Comparison of ENCODE assay signal across 29 cellular contexts in genomic region chr3:87247086-87247781, GRCh38. TPM values are rescaled to one million over a fixed set of nuclear protein-coding genes. Genes with fewer than 3 reads are reported as not detected.
DNase-seq lines count a peak whose midpoint lies in the region; ATAC-seq, FAIRE-seq and TF ChIP-seq lines count a peak whose summit lies in the region.
"Had no signal": no experiment of that assay in that cellular context is flagged by ENCODE, and none has a peak within 500 bp of the region (broad histone marks: within the 10 kb centered on the region; RNA-seq: fewer than 3 reads in every experiment).

No MANE protein-coding gene starts in this region.

- TSS peak; percentile 29 for BruUV-seq in Panc1 (replicated peaks; lab: Mats Ljungman, UMichigan)

- H3K9me3 ChIP-seq in Panc1 (ENCODE audit: control insufficient read depth, insufficient read depth, low read depth, low read length) (no peaks in the 10 kb centered on the region), tibial nerve (no peaks in the 10 kb centered on the region)
- H3K9me3 ChIP-seq: BLaER1 treated with 17β-estradiol and CSF1 and Interleukin-3, amounts not matched to agents 10 nM and 100 nM; left ventricle myocardium inferior had no signal

- H3K9me3 Mint-ChIP-seq in activated CD4-positive, alpha-beta T cell treated with anti-CD3 and anti-CD28 coated beads, Interleukin-2, amount 10 ng/mL, durations not matched to agents 24 days and 14 days: no peaks in the 10 kb centered on the region
- no peaks in the 10 kb centered on the region for H3K9me3 Mint-ChIP-seq in endothelial cell (ENCODE audit: unreplicated experiment)
- H3K9me3 Mint-ChIP-seq: activated B cell treated with CpG ODN at 0.5 μM for 24 hours; activated naive CD4-positive, alpha-beta T cell treated with anti-CD3 and anti-CD28 coated beads, Interleukin-2, amount 50 U/mL, for 72 hours; naive B cell had no signal

- POLR2A ChIA-PET in Panc1 (lab: Charles Lee): no interaction called here

- 79 to 81% methylated on average over 4 of the region's 4 CpGs for WGBS in tibial nerve, 2 donors

- no peak for DNase-seq in activated CD4-positive, alpha-beta T cell treated with anti-CD3 and anti-CD28 coated beads, Interleukin-2, amount 10 ng/mL, durations not matched to agents 24 days and 14 days
- no peak for DNase-seq in activated CD4-positive, alpha-beta T cell treated with anti-CD3 and anti-CD28 coated beads, Interleukin-2, amount 50 U/mL, for 4 hours
- no peak for DNase-seq in GM12891 (ENCODE audit: insufficient read length, low spot score)
- no peak for DNase-seq in Panc1 (ENCODE audit: low read depth, low spot score)
- DNase-seq in iris pigment epithelial cell (ENCODE audit: low read depth): peak; percentile 45
- DNase-seq in NCI-H446 (lab: John Stamatoyannopoulos, UW): no peak
- no peak for DNase-seq in tibial nerve (ENCODE audit: low spot score in 2 of 2)
- DNase-seq in endothelial cell (ENCODE audit: low spot score): no peak
- DNase-seq: ACHN; activated B cell treated with CpG ODN at 0.5 μM for 24 hours; dorsolateral prefrontal cortex; left ventricle myocardium inferior; naive B cell; NCI-H1694; NCI-H82; SIG-M5; stimulated activated CD8-positive, alpha-beta memory T cell treated with anti-CD3 and anti-CD28 coated beads, Interleukin-4, amount 100 ng/mL, for 48 hours had no signal

- FAIRE-seq in GM12891 (lab: Jason Lieb, UNC): peak; percentile 20
- FAIRE-seq: astrocyte, endothelial cell of umbilical vein, K562 had no signal

- intact Hi-C loops in activated CD4-positive, alpha-beta T cell treated with anti-CD3 and anti-CD28 coated beads, Interleukin-2, amount 10 ng/mL, durations not matched to agents 24 days and 14 days (cut with micrococcal nuclease): no loop called here
- intact Hi-C loops in Panc1 (cut with micrococcal nuclease; ENCODE audit: unreplicated experiment): no loop called here

- peak overlapping the region; percentile 16 for H3K27ac Mint-ChIP-seq in activated CD4-positive, alpha-beta T cell treated with anti-CD3 and anti-CD28 coated beads, Interleukin-2, amount 10 ng/mL, durations not matched to agents 24 days and 14 days
- no peak overlapping the region for H3K27ac Mint-ChIP-seq in endothelial cell (ENCODE audit: unreplicated experiment)
- H3K27ac Mint-ChIP-seq: activated B cell treated with CpG ODN at 0.5 μM for 24 hours had no signal

- no peak for ATAC-seq in Panc1
- ATAC-seq: GM12878, K562 had no signal

- H3K4me1 Mint-ChIP-seq in activated CD4-positive, alpha-beta T cell treated with anti-CD3 and anti-CD28 coated beads, Interleukin-2, amount 10 ng/mL, durations not matched to agents 24 days and 14 days: peaks cover 7% of the 10 kb centered on the region
- H3K4me1 Mint-ChIP-seq in endothelial cell (ENCODE audit: unreplicated experiment): no peaks in the 10 kb centered on the region

- H3K4me3 ChIP-seq in Panc1 (ENCODE audit: low read depth in 2 of 2, low read length in 2 of 2) (no peak overlapping the region), tibial nerve (no peak overlapping the region)
- H3K4me3 ChIP-seq: BLaER1 treated with 17β-estradiol and CSF1 and Interleukin-3, amounts not matched to agents 10 nM and 100 nM; dorsolateral prefrontal cortex; GM12878; K562; left ventricle myocardium inferior had no signal

- TF ChIP-seq CTCF in Panc1 (IDR thresholded peaks at IDR 0.05) (no peak), tibial nerve (IDR thresholded peaks at IDR 0.05) (no peak), endothelial cell (IDR thresholded peaks at IDR 0.05; ENCODE audit: unreplicated experiment) (no peak)

- no peak for TF ChIP-seq EP300 in tibial nerve (IDR thresholded peaks at IDR 0.05)

- H3K27me3 ChIP-seq in Panc1 (ENCODE audit: control insufficient read depth, insufficient read depth, low read length) (no peaks in the 10 kb centered on the region), tibial nerve (no peaks in the 10 kb centered on the region)
- H3K27me3 ChIP-seq: BLaER1 treated with 17β-estradiol and CSF1 and Interleukin-3, amounts not matched to agents 10 nM and 100 nM; dorsolateral prefrontal cortex had no signal

- in situ Hi-C loops in Panc1 (cut with HindIII; ENCODE audit: low pct_unique_long_range_greater_than_20kb, low sequenced_read_pairs): no loop called here

- H3K27me3 Mint-ChIP-seq in activated CD4-positive, alpha-beta T cell treated with anti-CD3 and anti-CD28 coated beads, Interleukin-2, amount 10 ng/mL, durations not matched to agents 24 days and 14 days: no peaks in the 10 kb centered on the region
- H3K27me3 Mint-ChIP-seq in endothelial cell (ENCODE audit: unreplicated experiment): peaks cover 1% of the 10 kb centered on the region
- H3K27me3 Mint-ChIP-seq: activated B cell treated with CpG ODN at 0.5 μM for 24 hours, naive B cell had no signal

- no peak for TF ChIP-seq POLR2A in GM12891 (IDR thresholded peaks at IDR 0.05; ENCODE audit: low read depth, low read length)
- TF ChIP-seq POLR2A in tibial nerve (IDR thresholded peaks at IDR 0.05): no peak

- H3K36me3 ChIP-seq in Panc1 (ENCODE audit: control insufficient read depth, insufficient read depth, low read length) (peaks cover 5% of the 10 kb centered on the region; the same call in 1 of the 2 replicates), tibial nerve (peaks cover 0 to 38% (median 7%) of the 10 kb centered on the region in 3 donors)

- no peak overlapping the region for H3K4me3 Mint-ChIP-seq in activated CD4-positive, alpha-beta T cell treated with anti-CD3 and anti-CD28 coated beads, Interleukin-2, amount 10 ng/mL, durations not matched to agents 24 days and 14 days
- H3K4me3 Mint-ChIP-seq in endothelial cell (ENCODE audit: unreplicated experiment): no peak overlapping the region
- H3K4me3 Mint-ChIP-seq: activated B cell treated with CpG ODN at 0.5 μM for 24 hours, naive B cell had no signal

- H3K36me3 Mint-ChIP-seq in activated CD4-positive, alpha-beta T cell treated with anti-CD3 and anti-CD28 coated beads, Interleukin-2, amount 10 ng/mL, durations not matched to agents 24 days and 14 days (ENCODE audit: low read depth): peaks cover 11% of the 10 kb centered on the region
- H3K36me3 Mint-ChIP-seq in endothelial cell (ENCODE audit: low read depth, unreplicated experiment): peaks cover 5% of the 10 kb centered on the region
- H3K36me3 Mint-ChIP-seq: activated naive CD4-positive, alpha-beta T cell treated with anti-CD3 and anti-CD28 coated beads, Interleukin-2, amount 50 U/mL, for 72 hours had no signal

- H3K27ac ChIP-seq in Panc1 (ENCODE audit: low read length): no peak overlapping the region
- H3K27ac ChIP-seq in tibial nerve: no peak overlapping the region
- H3K27ac ChIP-seq: BLaER1 treated with 17β-estradiol and CSF1 and Interleukin-3, amounts not matched to agents 10 nM and 100 nM; dorsolateral prefrontal cortex; left ventricle myocardium inferior had no signal

- no peaks in the 10 kb centered on the region; the same call in 1 of the 2 replicates for H3K4me1 ChIP-seq in Panc1 (ENCODE audit: control insufficient read depth, insufficient read depth, low read length)
- peaks cover 0 to 13% (median 0%) of the 10 kb centered on the region in 4 donors for H3K4me1 ChIP-seq in tibial nerve
- H3K4me1 ChIP-seq: BLaER1 treated with 17β-estradiol and CSF1 and Interleukin-3, amounts not matched to agents 10 nM and 100 nM had no signal

- CTCF ChIA-PET in Panc1 (lab: Charles Lee): no interaction called here

TF ChIP-seq in GM12891, 5 proteins besides CTCF, POLR2A, EP300 and RAD21:
- TF ChIP-seq POU2F2 (IDR thresholded peaks at IDR 0.05; ENCODE audit: low read depth, low read length) (no peak), POLR2AphosphoS5 (IDR thresholded peaks at IDR 0.05; ENCODE audit: low read depth, low read length) (no peak), PAX5 (IDR thresholded peaks at IDR 0.05; ENCODE audit: insufficient read depth, low read length, severe bottlenecking) (no peak), TAF1 (IDR thresholded peaks at IDR 0.05; ENCODE audit: low read depth, low read length) (no peak), SPI1 (IDR thresholded peaks at IDR 0.05; ENCODE audit: low read depth, low read length) (no peak)
TF ChIP-seq in GM12891: peak in this region for 0.

RNA-seq across cellular contexts. Expression of gene CHMP2B, which starts 20.1 kb away (rescaled TPM):
- total RNA-seq in activated CD4-positive, alpha-beta T cell treated with anti-CD3 and anti-CD28 coated beads, Interleukin-2, amount 10 ng/mL, durations not matched to agents 24 days and 14 days: 25.3 and 27.2 TPM in 2 replicates
- polyA plus RNA-seq in GM12891 (2012; ENCODE audit: low read depth, missing spikeins): 12.3 TPM
- total RNA-seq in Panc1 (2021; ENCODE audit: unreplicated experiment) (32.7 TPM), tibial nerve (10 to 100 TPM; 27.3 to 35.2 (median 28.6) TPM), endothelial cell (ENCODE audit: unreplicated experiment) (40.7 TPM)
- polyA plus RNA-seq in Panc1 (2012; ENCODE audit: insufficient read length): 27.4 TPM

RNA-seq across cellular contexts. Expression of gene POU1F1, which starts 29.1 kb away (rescaled TPM):
- not detected in 2 replicates for total RNA-seq in activated CD4-positive, alpha-beta T cell treated with anti-CD3 and anti-CD28 coated beads, Interleukin-2, amount 10 ng/mL, durations not matched to agents 24 days and 14 days
- not detected for polyA plus RNA-seq in GM12891 (2012; ENCODE audit: low read depth, missing spikeins)
- total RNA-seq in Panc1 (2021; ENCODE audit: unreplicated experiment) (not detected), tibial nerve (not detected), endothelial cell (ENCODE audit: unreplicated experiment) (not detected)
- polyA plus RNA-seq in Panc1 (2012; ENCODE audit: insufficient read length): not detected
- total RNA-seq: activated B cell treated with CpG ODN at 0.5 μM for 24 hours; activated CD8-positive, alpha-beta memory T cell treated with anti-CD3 and anti-CD28 coated beads for 36 hours; activated naive CD4-positive, alpha-beta T cell treated with anti-CD3 and anti-CD28 coated beads, Interleukin-2, amount 50 U/mL, for 72 hours; astrocyte; dorsolateral prefrontal cortex; endothelial cell of umbilical vein; GM12878; H4; HT1080; K562; left ventricle myocardium inferior; pulmonary artery endothelial cell; skeletal muscle tissue; ureter had no signal
- polyA plus RNA-seq: endothelial cell of umbilical vein, K562 had no signal
